Comparison of ENCODE assay signal across 32 cellular contexts in the genomic region with DNA sequence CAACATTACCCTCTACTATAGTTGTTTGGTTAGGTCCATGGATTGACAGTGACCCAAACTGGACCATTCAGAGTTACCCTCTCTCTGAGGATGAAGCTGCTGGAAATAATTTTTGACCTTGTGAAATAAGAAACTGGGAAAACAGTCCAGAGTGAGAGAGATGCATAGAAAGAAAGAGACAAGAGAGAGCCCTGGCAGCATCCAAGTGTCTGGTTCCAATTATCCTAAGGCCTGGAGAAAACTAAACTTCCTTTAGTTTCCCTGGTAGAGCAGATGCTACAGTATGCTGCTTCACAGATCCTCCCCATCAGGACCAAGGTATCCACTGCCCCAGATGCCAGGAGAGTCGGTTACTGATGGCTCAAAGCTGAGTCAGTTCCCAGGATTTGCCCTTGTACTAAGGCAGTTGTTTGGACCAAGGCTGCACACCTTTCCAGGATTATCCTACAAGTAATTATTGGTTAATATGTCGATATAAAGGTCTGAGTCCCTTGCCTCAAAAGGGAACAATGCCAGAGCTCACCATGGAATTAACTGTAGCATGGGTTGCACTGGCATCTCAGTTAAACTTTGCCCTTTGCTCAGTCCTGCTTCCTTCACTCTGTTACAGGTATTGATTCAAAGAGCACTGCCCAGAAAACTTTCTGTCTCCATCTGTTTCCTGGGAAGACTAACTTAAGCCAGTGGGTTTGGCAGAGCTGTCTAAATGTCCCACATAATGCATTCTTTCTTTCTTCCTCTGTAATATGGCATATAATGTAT.
"Had no signal": no experiment of that assay in that cellular context is flagged by ENCODE, and none has a peak within 500 bp of the region (broad histone marks: within the 10 kb centered on the region; RNA-seq: fewer than 3 reads in every experiment).

No MANE protein-coding gene starts in this region.

- H3K27ac ChIP-seq: esophagus muscularis mucosa, foreskin keratinocyte, gastrocnemius medialis, heart left ventricle had no signal

- H3K9me3 ChIP-seq: esophagus muscularis mucosa, gastrocnemius medialis had no signal

- ATAC-seq: activated T-cell treated with anti-CD3 and anti-CD28 coated beads, Interleukin-2, amount 50 U/mL, for 72 hours; activated T-helper 17 cell treated with anti-CD3 and anti-CD28 coated beads, Interleukin-2, amount 50 U/mL, for 72 hours; effector memory CD8-positive, alpha-beta T cell; foreskin keratinocyte; gastrocnemius medialis; heart left ventricle; T-helper 17 cell had no signal

- H3K4me3 ChIP-seq: esophagus muscularis mucosa, gastrocnemius medialis, heart left ventricle had no signal

- H3K4me1 ChIP-seq: esophagus muscularis mucosa, foreskin keratinocyte, gastrocnemius medialis had no signal

- H3K9me3 Mint-ChIP-seq: activated CD4-positive, alpha-beta memory T cell treated with anti-CD3 and anti-CD28 coated beads, Interleukin-2, amount 10 ng/mL, durations not matched to agents 7 days and 5 days; activated CD4-positive, alpha-beta T cell treated with anti-CD3 and anti-CD28 coated beads, Interleukin-2, amount 10 ng/mL, durations not matched to agents 7 days and 5 days; activated T-cell treated with anti-CD3 and anti-CD28 coated beads, Interleukin-2, amount 50 U/mL, for 72 hours; activated T-helper 17 cell treated with anti-CD3 and anti-CD28 coated beads, Interleukin-2, amount 50 U/mL, for 72 hours; effector memory CD8-positive, alpha-beta T cell had no signal

- H3K27ac Mint-ChIP-seq: activated CD4-positive, alpha-beta memory T cell treated with anti-CD3 and anti-CD28 coated beads, Interleukin-2, amount 10 ng/mL, durations not matched to agents 7 days and 5 days; activated CD4-positive, alpha-beta T cell treated with anti-CD3 and anti-CD28 coated beads, Interleukin-2, amount 10 ng/mL, durations not matched to agents 7 days and 5 days; activated naive CD8-positive, alpha-beta T cell; activated T-cell treated with anti-CD3 and anti-CD28 coated beads, Interleukin-2, amount 50 U/mL, for 24 hours; activated T-cell treated with anti-CD3 and anti-CD28 coated beads, Interleukin-2, amount 50 U/mL, for 72 hours; activated T-helper 17 cell treated with anti-CD3 and anti-CD28 coated beads, Interleukin-2, amount 50 U/mL, for 72 hours; effector memory CD8-positive, alpha-beta T cell; T-helper 17 cell had no signal

- H3K27me3 ChIP-seq: esophagus muscularis mucosa, foreskin keratinocyte, gastrocnemius medialis, heart left ventricle had no signal

- H3K27me3 Mint-ChIP-seq: activated CD4-positive, alpha-beta memory T cell treated with anti-CD3 and anti-CD28 coated beads, Interleukin-2, amount 10 ng/mL, durations not matched to agents 7 days and 5 days; activated CD4-positive, alpha-beta T cell treated with anti-CD3 and anti-CD28 coated beads, Interleukin-2, amount 10 ng/mL, durations not matched to agents 7 days and 5 days; activated T-cell treated with anti-CD3 and anti-CD28 coated beads, Interleukin-2, amount 50 U/mL, for 24 hours; activated T-helper 17 cell treated with anti-CD3 and anti-CD28 coated beads, Interleukin-2, amount 50 U/mL, for 72 hours; effector memory CD8-positive, alpha-beta T cell; T-helper 17 cell had no signal

- FAIRE-seq: astrocyte, colon had no signal

- H3K36me3 ChIP-seq: esophagus muscularis mucosa, gastrocnemius medialis, heart left ventricle had no signal

- H3K4me3 Mint-ChIP-seq: activated CD4-positive, alpha-beta memory T cell treated with anti-CD3 and anti-CD28 coated beads, Interleukin-2, amount 10 ng/mL, durations not matched to agents 7 days and 5 days; activated CD4-positive, alpha-beta T cell treated with anti-CD3 and anti-CD28 coated beads, Interleukin-2, amount 10 ng/mL, durations not matched to agents 7 days and 5 days; activated naive CD8-positive, alpha-beta T cell; activated T-cell treated with anti-CD3 and anti-CD28 coated beads, Interleukin-2, amount 50 U/mL, for 24 hours; activated T-cell treated with anti-CD3 and anti-CD28 coated beads, Interleukin-2, amount 50 U/mL, for 72 hours; activated T-helper 17 cell treated with anti-CD3 and anti-CD28 coated beads, Interleukin-2, amount 50 U/mL, for 72 hours; effector memory CD8-positive, alpha-beta T cell; T-helper 17 cell had no signal

- DNase-seq: activated CD4-positive, alpha-beta memory T cell treated with anti-CD3 and anti-CD28 coated beads, Interleukin-2, amount 10 ng/mL, durations not matched to agents 7 days and 5 days; activated CD4-positive, alpha-beta T cell treated with anti-CD3 and anti-CD28 coated beads for 1 hour; activated CD4-positive, alpha-beta T cell treated with anti-CD3 and anti-CD28 coated beads for 4 hours; activated CD4-positive, alpha-beta T cell treated with anti-CD3 and anti-CD28 coated beads, Interleukin-2, amount 10 ng/mL, durations not matched to agents 7 days and 5 days; activated CD4-positive, alpha-beta T cell treated with anti-CD3 and anti-CD28 coated beads, Interleukin-2, amount 50 U/mL, for 4 hours; activated CD8-positive, alpha-beta memory T cell treated with anti-CD3 and anti-CD28 coated beads, Interleukin-2, amount 50 U/mL, for 48 hours; activated effector memory CD4-positive, alpha-beta T cell treated with Interleukin-2 at 50 U/mL for 16 hours; activated gamma-delta T cell treated with Interleukin-2 at 50 U/mL for 16 hours; activated naive CD4-positive, alpha-beta T cell treated with anti-CD3 and anti-CD28 coated beads, Interleukin-2, amount 50 U/mL, for 16 hours; activated naive CD4-positive, alpha-beta T cell treated with Interleukin-2 at 50 U/mL for 16 hours; activated T-cell treated with anti-CD3 and anti-CD28 coated beads for 4 hours; activated T-cell treated with anti-CD3 and anti-CD28 coated beads, Interleukin-2, amount 50 U/mL, for 24 hours; activated T-cell treated with anti-CD3 and anti-CD28 coated beads, Interleukin-2, amount 50 U/mL, for 72 hours; amniotic stem cell; anterior cingulate cortex; caudate nucleus; cortex of kidney; dermis blood vessel endothelial cell; effector CD4-positive, alpha-beta T cell; effector memory CD8-positive, alpha-beta T cell; erythroblast; foreskin keratinocyte; gastrocnemius medialis; glutamatergic neuron; heart left ventricle; T-helper 1 cell; T-helper 17 cell had no signal

- H3K4me1 Mint-ChIP-seq: activated CD4-positive, alpha-beta memory T cell treated with anti-CD3 and anti-CD28 coated beads, Interleukin-2, amount 10 ng/mL, durations not matched to agents 7 days and 5 days; activated CD4-positive, alpha-beta T cell treated with anti-CD3 and anti-CD28 coated beads, Interleukin-2, amount 10 ng/mL, durations not matched to agents 7 days and 5 days; activated T-helper 17 cell treated with anti-CD3 and anti-CD28 coated beads, Interleukin-2, amount 50 U/mL, for 72 hours; T-helper 17 cell had no signal
